ENCODE assay signal across 15 cellular contexts in the genomic region with DNA sequence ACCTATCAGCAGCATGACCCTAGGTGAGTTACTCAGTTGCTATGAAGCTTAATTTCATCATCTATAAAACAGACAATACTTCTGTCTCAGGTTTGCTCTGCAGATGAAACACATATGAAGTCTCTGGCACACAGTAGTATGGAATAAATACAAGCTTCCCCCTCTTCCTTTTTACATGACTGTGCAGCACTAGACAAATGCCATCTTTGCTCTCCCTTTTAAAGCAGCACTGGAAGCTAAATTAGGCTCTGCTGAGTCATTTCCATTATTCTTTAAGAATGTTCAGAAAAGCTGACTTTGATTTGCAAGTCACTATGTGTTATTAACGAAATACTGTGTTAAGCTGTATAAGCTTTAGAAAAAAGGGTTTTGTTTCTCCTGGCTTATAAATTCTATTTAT. TPM values are rescaled to one million over a fixed set of nuclear protein-coding genes. Genes with fewer than 3 reads are reported as not detected.
DNase-seq lines count a peak whose midpoint lies in the region; ATAC-seq, FAIRE-seq and TF ChIP-seq lines count a peak whose summit lies in the region.
"Had no signal": no experiment of that assay in that cellular context is flagged by ENCODE, and none has a peak within 500 bp of the region (broad histone marks: within the 10 kb centered on the region; RNA-seq: fewer than 3 reads in every experiment).

No MANE protein-coding gene starts in this region.

- no peak overlapping the region for H2AFZ ChIP-seq in osteoblast (ENCODE audit: low read length)

- H3K9me3 ChIP-seq in osteoblast (ENCODE audit: low read depth, low read length), result no peaks in the 10 kb centered on the region
- no peaks in the 10 kb centered on the region for H3K9me3 ChIP-seq in stomach

- intact Hi-C loops in stomach (cut with DNase I; ENCODE audit: low total_unique reads), result no loop called here

- peak overlapping the region; percentile 9 for H3K27ac ChIP-seq in osteoblast (ENCODE audit: low read depth, low read length)
- no peak overlapping the region for H3K27ac ChIP-seq in stomach

- no peak for TF ChIP-seq CTCF in osteoblast (IDR thresholded peaks at IDR 0.05; ENCODE audit: extremely low read depth, low read depth, low read length)
- TF ChIP-seq CTCF in GM10266 (IDR thresholded peaks at IDR 0.05; ENCODE audit: control insufficient read depth, insufficient read depth, low read depth, missing control alignments), result no peak
- TF ChIP-seq CTCF in stomach (IDR thresholded peaks at IDR 0.05), result no peak

- WGBS in stomach, 5 donors, result 59 to 82% (median 63%) methylated on average over 1 of the region's 1 CpG

- DNase-seq in GM12891 (ENCODE audit: insufficient read length, low spot score), result no peak
- DNase-seq in NOMO-1 treated with DMSO at 0.1 percent for 48 hours (lab: John Stamatoyannopoulos, UW; ENCODE audit: unreplicated experiment), result peak; percentile 63
- DNase-seq in dermis blood vessel endothelial cell, result peak; percentile 66
- DNase-seq in osteoblast (ENCODE audit: insufficient read length, low spot score, missing footprints), result no peak
- no peak for DNase-seq in GM10266 (ENCODE audit: extremely low spot score)
- no peak for DNase-seq in iPS-NIHi11 (ENCODE audit: low spot score)
- no peak for DNase-seq in stomach
- DNase-seq: activated naive CD4-positive, alpha-beta T cell treated with anti-CD3 and anti-CD28 coated beads for 36 hours; DMS79 treated with DMSO at 0.1 percent for 48 hours; NCI-H748 treated with DMSO at 0.1 percent for 48 hours; nephron progenitor cell; stimulated activated CD4-positive, alpha-beta T cell treated with anti-CD3 and anti-CD28 coated beads, Interleukin-12 subunit alpha, Interleukin-12 subunit beta, amount 100 ng/mL, for 4 hours; SW 1271 had no signal

- H3K27me3 ChIP-seq in osteoblast (ENCODE audit: insufficient read depth, low read length) (no peaks in the 10 kb centered on the region), stomach (no peaks in the 10 kb centered on the region)

- no peak overlapping the region for H3K4me2 ChIP-seq in osteoblast (ENCODE audit: insufficient read depth, low read length)

- H3K4me1 ChIP-seq in osteoblast (ENCODE audit: insufficient read depth, low read length) (peaks cover 16% of the 10 kb centered on the region), stomach (peaks cover 7 to 48% (median 18%) of the 10 kb centered on the region in 4 donors)

- TF ChIP-seq POLR2A in GM12891 (IDR thresholded peaks at IDR 0.05; ENCODE audit: low read depth, low read length), result no peak
- no peak for TF ChIP-seq POLR2A in stomach (IDR thresholded peaks at IDR 0.05)

- H3K36me3 ChIP-seq in osteoblast (ENCODE audit: insufficient read depth, low read length), result no peaks in the 10 kb centered on the region
- H3K36me3 ChIP-seq in stomach, result peaks cover 17 to 21% (median 17%) of the 10 kb centered on the region in 4 donors

- no peaks in the 10 kb centered on the region for H4K20me1 ChIP-seq in osteoblast (ENCODE audit: insufficient read depth, low read length)

- TF ChIP-seq EP300 in stomach (IDR thresholded peaks at IDR 0.05), result no peak

- H3K79me2 ChIP-seq in osteoblast (ENCODE audit: insufficient read depth, low read length), result no peaks in the 10 kb centered on the region

- no peak for ATAC-seq in HG03108 (IDR thresholded peaks at IDR 0.05; ENCODE audit: unreplicated experiment)

- FAIRE-seq in GM12891 (lab: Jason Lieb, UNC), result peak; percentile 47
- FAIRE-seq: H1 had no signal

- no peak overlapping the region for H3K4me3 ChIP-seq in osteoblast (ENCODE audit: insufficient read depth, low read length)
- H3K4me3 ChIP-seq in stomach, result no peak overlapping the region

TF ChIP-seq in GM12891, 5 proteins besides CTCF, POLR2A, EP300 and RAD21:
- TF ChIP-seq SPI1 (IDR thresholded peaks at IDR 0.05; ENCODE audit: low read depth, low read length) (0 out of 2 replicates have a peak, but pooled peaks have one; percentile 23), PAX5 (IDR thresholded peaks at IDR 0.05; ENCODE audit: insufficient read depth, low read length, severe bottlenecking) (no peak)
TF ChIP-seq in GM12891: peak in this region for 1.

RNA-seq across cellular contexts. Expression of a gene that starts 40.6 kb away (rescaled TPM):
- 101 TPM for polyA plus RNA-seq in GM12891 (2012; ENCODE audit: low read depth, missing spikeins)
- total RNA-seq in dermis blood vessel endothelial cell (51.5 and 54.5 TPM in 2 replicates), osteoblast (50.7 and 58.0 TPM in 2 replicates), stomach (100 to 1,000 TPM in 2 of 5 donors, 10 to 100 TPM in 3; 12.7 to 104 (median 68.8) TPM)
- polyA plus RNA-seq in stomach, result 100 to 1,000 TPM; 164 to 231 (median 170) TPM

RNA-seq across cellular contexts. Expression of a gene that starts 40.9 kb away (rescaled TPM):
- polyA plus RNA-seq in GM12891 (2012; ENCODE audit: low read depth, missing spikeins), result 36.5 TPM
- 33.5 and 38.3 TPM in 2 replicates for total RNA-seq in dermis blood vessel endothelial cell
- 40.2 and 50.1 TPM in 2 replicates for total RNA-seq in osteoblast
- 100 to 1,000 TPM in 1 of 5 donors, 10 to 100 TPM in 2, 1 to 10 TPM in 2; 4.3 to 142 (median 19.4) TPM for total RNA-seq in stomach
- 10 to 100 TPM in 2 of 3 donors, 1 to 10 TPM in 1; 8.4 to 14.7 (median 12.5) TPM for polyA plus RNA-seq in stomach

Comparison
In these comparisons a context has a peak if more than half of its experiments do, and no peak if none do; other contexts are left out.
1. DNase-seq: peak in NOMO-1 treated with DMSO at 0.1 percent for 48 hours (single experiment) and dermis blood vessel endothelial cell (single experiment); none in GM12891 (single experiment), osteoblast (single experiment), GM10266 (single experiment), iPS-NIHi11 (single experiment) and stomach (single experiment).